1 cellular context compared by ENCODE assay signal in the genomic region with DNA sequence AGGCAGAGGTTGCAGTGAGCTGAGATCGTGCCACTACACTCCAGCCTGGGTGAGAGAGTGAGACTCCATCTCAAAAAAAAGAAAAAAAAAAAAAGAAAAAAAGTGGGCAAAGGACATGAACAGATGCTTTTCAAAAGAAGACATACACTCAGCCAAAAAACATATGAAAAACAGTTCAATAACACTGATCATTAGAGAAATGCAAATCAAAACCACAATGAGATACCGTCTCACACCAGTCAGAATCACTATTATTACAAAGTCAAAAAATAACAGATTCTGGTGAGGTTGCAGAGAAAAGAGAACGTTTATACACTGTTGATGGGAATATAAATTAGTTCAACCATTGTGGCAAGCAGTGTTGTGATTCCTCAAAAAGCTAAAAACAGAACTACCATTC. TPM values are rescaled to one million over a fixed set of nuclear protein-coding genes. Genes with fewer than 3 reads are reported as not detected.
"Had no signal": no experiment of that assay in that cellular context is flagged by ENCODE, and none has a peak within 500 bp of the region (broad histone marks: within the 10 kb centered on the region; RNA-seq: fewer than 3 reads in every experiment).

No MANE protein-coding gene starts in this region.

RNA-seq across cellular contexts. Expression of a gene that starts 10.6 kb away (rescaled TPM):
- total RNA-seq: WTC11 had no signal
